In the genomic region with DNA sequence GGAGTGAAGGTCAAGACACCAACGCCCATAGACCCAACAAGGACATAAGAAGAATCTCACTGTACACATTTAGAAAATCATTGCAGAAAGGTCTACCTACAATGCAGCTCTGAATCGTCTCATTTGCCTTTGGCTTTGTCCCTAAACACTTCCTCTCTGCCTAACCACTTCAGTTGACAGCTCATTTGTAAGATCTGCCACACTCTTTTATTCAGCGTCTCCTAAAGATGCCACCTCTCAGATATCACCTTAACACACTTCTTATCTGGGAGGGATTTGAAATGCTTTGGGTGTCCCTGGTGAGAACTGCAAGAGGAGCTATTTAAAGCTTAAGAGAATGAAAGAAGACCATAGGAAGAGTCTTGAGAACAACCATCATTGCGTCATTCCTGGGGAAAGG, we compare ENCODE assay signal across 11 cellular contexts. TPM values are rescaled to one million over a fixed set of nuclear protein-coding genes. Genes with fewer than 3 reads are reported as not detected.
DNase-seq lines count a peak whose midpoint lies in the region; ATAC-seq and TF ChIP-seq lines count a peak whose summit lies in the region.
"Had no signal": no experiment of that assay in that cellular context is flagged by ENCODE, and none has a peak within 500 bp of the region (broad histone marks: within the 10 kb centered on the region; RNA-seq: fewer than 3 reads in every experiment).

No MANE protein-coding gene starts in this region.

- peak in 1 of 2 donors; percentile 33 for ATAC-seq in activated T-cell treated with anti-CD3 and anti-CD28 coated beads, Interleukin-2, amount 50 U/mL, for 72 hours (replicated peaks in 1 of 2)

- 43% methylated on average over 4 of the region's 4 CpGs for WGBS in thymus

- peaks cover 19 to 39% of the 10 kb centered on the region in 2 donors for H3K36me3 Mint-ChIP-seq in activated T-cell treated with anti-CD3 and anti-CD28 coated beads, Interleukin-2, amount 50 U/mL, for 72 hours (ENCODE audit: insufficient read depth in 2 of 2)

- no peaks in the 10 kb centered on the region; the same call in 1 of the 2 replicates for H3K4me1 ChIP-seq in PC-9 (replicated peaks; ENCODE audit: insufficient read depth)
- peaks cover 2% of the 10 kb centered on the region for H3K4me1 ChIP-seq in thymus (ENCODE audit: control insufficient read depth, insufficient read depth, low read length)

- peak overlapping the region; percentile 38 for H3K27ac Mint-ChIP-seq in activated T-cell treated with anti-CD3 and anti-CD28 coated beads, Interleukin-2, amount 50 U/mL, for 72 hours

- H2AFZ ChIP-seq in PC-9: no peak overlapping the region

- POLR2A ChIA-PET in PC-9 (lab: Charles Lee; ENCODE audit: unreplicated experiment): no interaction called here

- TF ChIP-seq CTCF in PC-9 (conservative IDR thresholded peaks at IDR 0.05): no peak

- H3F3A ChIP-seq in PC-9 (ENCODE audit: insufficient read depth, low read depth): 0 out of 2 replicates have a peak, but pooled peaks cover 4% of the 10 kb centered on the region

- peak overlapping the region; percentile 36 to 56 for H3K4me3 Mint-ChIP-seq in activated T-cell treated with anti-CD3 and anti-CD28 coated beads, Interleukin-2, amount 50 U/mL, for 72 hours

- DNase-seq in activated T-cell treated with anti-CD3 and anti-CD28 coated beads, Interleukin-2, amount 50 U/mL, for 72 hours: no peak
- DNase-seq in activated T-cell treated with anti-CD3 and anti-CD28 coated beads for 4 hours (no peak), PC-9 (no peak), epithelial cell of prostate (ENCODE audit: low read depth, low spot score) (no peak), DMS53 treated with DMSO at 0.1 percent for 48 hours (lab: John Stamatoyannopoulos, UW; ENCODE audit: unreplicated experiment) (no peak), retina (no peak), midbrain (lab: John Stamatoyannopoulos, UW) (no peak)
- DNase-seq: islet precursor cell; stimulated activated CD4-positive, alpha-beta T cell treated with anti-CD3 and anti-CD28 coated beads, Interleukin-4, amount 100 ng/mL, for 1 hour had no signal

- peaks cover 85% of the 10 kb centered on the region for H3K4me1 Mint-ChIP-seq in activated T-cell treated with anti-CD3 and anti-CD28 coated beads, Interleukin-2, amount 50 U/mL, for 72 hours (ENCODE audit: low read depth)

- no peak overlapping the region for H3K4me2 ChIP-seq in PC-9

- CTCF ChIA-PET in PC-9 (lab: Charles Lee): interaction anchor here (0.6 kb wide), 1 partner anchor 61 kb away, joined by 3 read pairs; no protein-coding TSS in a partner anchor

- intact Hi-C loops in PC-9 (cut with micrococcal nuclease; ENCODE audit: unreplicated experiment): no loop called here

- no peaks in the 10 kb centered on the region for H4K20me1 ChIP-seq in PC-9 (ENCODE audit: insufficient read depth)

- H3K9me3 Mint-ChIP-seq in activated T-cell treated with anti-CD3 and anti-CD28 coated beads, Interleukin-2, amount 50 U/mL, for 72 hours: no peaks in the 10 kb centered on the region

- no peaks in the 10 kb centered on the region for H3K27me3 Mint-ChIP-seq in activated T-cell treated with anti-CD3 and anti-CD28 coated beads, Interleukin-2, amount 50 U/mL, for 72 hours (ENCODE audit: low read depth)

- no peaks in the 10 kb centered on the region for H3K9me3 ChIP-seq in PC-9 (ENCODE audit: insufficient read depth, low read depth)
- H3K9me3 ChIP-seq in thymus (ENCODE audit: control insufficient read depth): no peaks in the 10 kb centered on the region

- H3K4me3 ChIP-seq in PC-9 (no peak overlapping the region), thymus (ENCODE audit: low read length) (no peak overlapping the region)
- H3K4me3 ChIP-seq: coronary artery had no signal

- no peaks in the 10 kb centered on the region for H3K9me2 ChIP-seq in PC-9 (ENCODE audit: insufficient read depth)

- H3K27me3 ChIP-seq in PC-9 (ENCODE audit: insufficient read depth, low read depth) (no peaks in the 10 kb centered on the region), thymus (ENCODE audit: control insufficient read depth, insufficient read depth) (no peaks in the 10 kb centered on the region)

- BruUV-seq in PC-9 (replicated peaks; lab: Mats Ljungman, UMichigan): no TSS peak

- peak overlapping the region; percentile 10; the same call in 1 of the 2 replicates for H3K27ac ChIP-seq in PC-9
- H3K27ac ChIP-seq in epithelial cell of prostate: peak overlapping the region; percentile 85
- H3K27ac ChIP-seq in thymus (ENCODE audit: low read depth): peak overlapping the region; percentile 69

- H3K36me3 ChIP-seq in PC-9 (ENCODE audit: low read depth) (no peaks in the 10 kb centered on the region), thymus (ENCODE audit: control insufficient read depth, insufficient read depth) (no peaks in the 10 kb centered on the region)

- H3K79me2 ChIP-seq in PC-9 (ENCODE audit: low read depth): no peaks in the 10 kb centered on the region

RNA-seq across cellular contexts. Expression of a gene that starts 38.7 kb away (rescaled TPM):
- total RNA-seq in activated T-cell treated with anti-CD3 and anti-CD28 coated beads, Interleukin-2, amount 50 U/mL, for 72 hours: 100 to 1,000 TPM; 203 to 205 TPM
- total RNA-seq in PC-9 (2021): 11.3 and 12.3 TPM in 2 replicates
- polyA plus RNA-seq in thymus: 20.2 TPM

RNA-seq across cellular contexts. Expression of a gene that starts 54.2 kb away (rescaled TPM):
- total RNA-seq in activated T-cell treated with anti-CD3 and anti-CD28 coated beads, Interleukin-2, amount 50 U/mL, for 72 hours: 100 to 1,000 TPM; 181 to 207 TPM
- total RNA-seq in PC-9 (2021): 87.0 and 91.7 TPM in 2 replicates
- 131 TPM for polyA plus RNA-seq in thymus

Comparison
In these comparisons a context has a peak if more than half of its experiments do, and no peak if none do; other contexts are left out.
1. H3K27ac ChIP-seq: peak in every context shown above with its lines; median percentile 85 in epithelial cell of prostate; 69 in thymus; 10 in PC-9.
2. RNA of a gene that starts 38.7 kb away (total RNA-seq): 203 to 205 TPM in activated T-cell treated with anti-CD3 and anti-CD28 coated beads, Interleukin-2, amount 50 U/mL, for 72 hours; 11.3 to 12.3 TPM in PC-9; every median in the first group is over 10 times any median in the second.